Comparison of ENCODE assay signal across 8 cellular contexts in genomic region chr6:26537846-26538571, GRCh38. TPM values are rescaled to one million over a fixed set of nuclear protein-coding genes. Genes with fewer than 3 reads are reported as not detected.
DNase-seq lines count a peak whose midpoint lies in the region; ATAC-seq, FAIRE-seq and TF ChIP-seq lines count a peak whose summit lies in the region.

TSS of gene HMGN4 (plus strand) at chr6:26538366. CDS start at chr6:26545207, 6,841 bp downstream.

- TF ChIP-seq CTCF in Calu3 (IDR thresholded peaks at IDR 0.05; ENCODE audit: unreplicated experiment) = no peak
- TF ChIP-seq CTCF in OCI-LY3 (IDR thresholded peaks at IDR 0.05; ENCODE audit: low read depth, low read length) = no peak
- TF ChIP-seq CTCF in endothelial cell of umbilical vein (IDR thresholded peaks at IDR 0.05; ENCODE audit: extremely low read depth in 1 of 2, insufficient read depth in 1 of 2, low read depth in 1 of 2, low read length in 2 of 2) = no peak

- H3K4me3 ChIP-seq in HUES64 (ENCODE audit: low read length) (peak within 1 kb of the TSS; percentile 81), OCI-LY3 (ENCODE audit: low read length) (peak within 1 kb of the TSS; percentile 83), endothelial cell of umbilical vein (replicated peaks in 1 of 3; ENCODE audit: insufficient read depth in 1 of 3, low read depth in 1 of 3, low read length in 3 of 3) (peak within 1 kb of the TSS; percentile 87 to 99 (median 98)), mononuclear cell (ENCODE audit: low read length) (peak within 1 kb of the TSS; percentile 93)

- POLR2A ChIA-PET in endothelial cell of umbilical vein (lab: Charles Lee) = interaction anchor here (0.7 kb wide), 1 partner anchor 469 kb away, joined by 3 read pairs; no protein-coding TSS in a partner anchor

- no peaks in the 10 kb centered on the region for H3K9me1 ChIP-seq in endothelial cell of umbilical vein (replicated peaks; ENCODE audit: control insufficient read depth, extremely low read depth, insufficient read depth, low read length)

- H3K9ac ChIP-seq in HUES64 (ENCODE audit: low read depth, low read length) (peak within 1 kb of the TSS; percentile 79), OCI-LY3 (ENCODE audit: low read length) (peak within 1 kb of the TSS; percentile 82), endothelial cell of umbilical vein (replicated peaks; ENCODE audit: extremely low read depth, insufficient read depth, low read length) (peak within 1 kb of the TSS; percentile 96)

- H3K27ac Mint-ChIP-seq in Calu3 (ENCODE audit: unreplicated experiment) = peak within 1 kb of the TSS; percentile 95

- H3K4me2 ChIP-seq in OCI-LY3 (ENCODE audit: low read length) (peak within 1 kb of the TSS; percentile 71), endothelial cell of umbilical vein (ENCODE audit: insufficient read depth, low read length) (peak within 1 kb of the TSS; percentile 61)

- peaks cover 55% of the 10 kb centered on the region for H3K36me3 Mint-ChIP-seq in Calu3 (ENCODE audit: insufficient read depth, unreplicated experiment)

- peaks cover 9% of the 10 kb centered on the region for H3K36me3 ChIP-seq in HUES64 (ENCODE audit: insufficient read depth, low read length)
- peaks cover 8% of the 10 kb centered on the region for H3K36me3 ChIP-seq in OCI-LY3 (replicated peaks; ENCODE audit: low read depth, low read length)
- no peaks in the 10 kb centered on the region for H3K36me3 ChIP-seq in endothelial cell of umbilical vein (ENCODE audit: control insufficient read depth in 2 of 2, extremely low read depth in 1 of 2, insufficient read depth in 2 of 2, low read length in 2 of 2)

- CTCF ChIA-PET in Calu3 (lab: Charles Lee) = interaction anchor here (0.6 to 2.6 kb wide), 11 partner anchors 16 to 351 kb away, joined by 3 to 8 read pairs (median 3); no protein-coding TSS in a partner anchor
- CTCF ChIA-PET in endothelial cell of umbilical vein (lab: Charles Lee) = interaction anchor here (0.9 to 3.7 kb wide), 9 partner anchors 14 to 257 kb away, joined by 3 to 42 read pairs (median 9); no protein-coding TSS in a partner anchor

- dilution Hi-C loops in endothelial cell of umbilical vein (cut with MboI; ENCODE audit: extremely low pct_ligation_motif_present, low sequenced_read_pairs) = loop anchor here (25.0 kb wide), 1 partner anchor 201 kb away; no protein-coding TSS in a partner anchor

- FAIRE-seq in endothelial cell of umbilical vein (lab: Jason Lieb, UNC) = peak; percentile 59

- under 1% methylated on average over 49 of the region's 49 CpGs for WGBS in HUES64

- peak within 1 kb of the TSS; percentile 94 for H3K4me3 Mint-ChIP-seq in Calu3 (ENCODE audit: low read depth, unreplicated experiment)

- peak within 1 kb of the TSS; percentile 58; the same call in 1 of the 2 replicates for H2AFZ ChIP-seq in OCI-LY3 (ENCODE audit: low read depth, low read length)
- peak within 1 kb of the TSS; percentile 100 for H2AFZ ChIP-seq in endothelial cell of umbilical vein (ENCODE audit: low read depth, low read length)

- DNase-seq in Calu3 (peak; percentile 85), endothelial cell of umbilical vein (ENCODE audit: low read depth, low spot score) (peak; percentile 93)
- DNase-seq in activated CD8-positive, alpha-beta memory T cell treated with anti-CD3 and anti-CD28 coated beads, Interleukin-2, amount 50 U/mL, for 4 hours = peak; percentile 69
- peak; percentile 69 for DNase-seq in stimulated activated CD8-positive, alpha-beta memory T cell treated with anti-CD3 and anti-CD28 coated beads, Interleukin-4, amount 100 ng/mL, for 24 hours (ENCODE audit: low read depth)

- peaks cover 20% of the 10 kb centered on the region for H3K79me2 ChIP-seq in OCI-LY3 (ENCODE audit: low read length)
- H3K79me2 ChIP-seq in endothelial cell of umbilical vein (ENCODE audit: control insufficient read depth, insufficient read depth, low read length) = peaks cover 21% of the 10 kb centered on the region

- intact Hi-C loops in Calu3 (cut with micrococcal nuclease; ENCODE audit: unreplicated experiment) = loop anchor here (1.0 kb wide), 1 partner anchor 15 kb away; no protein-coding TSS in a partner anchor
- intact Hi-C loops in endothelial cell of umbilical vein (cut with micrococcal nuclease) = loop anchor here (1.0 kb wide), 6 partner anchors 15 to 227 kb away; no protein-coding TSS in a partner anchor

- H3K27me3 ChIP-seq in HUES64 (ENCODE audit: insufficient read depth, low read length) (no peaks in the 10 kb centered on the region), OCI-LY3 (ENCODE audit: low read depth, low read length) (no peaks in the 10 kb centered on the region), endothelial cell of umbilical vein (ENCODE audit: control insufficient read depth in 2 of 2, insufficient read depth in 2 of 2, low read length in 2 of 2) (no peaks in the 10 kb centered on the region), mononuclear cell (ENCODE audit: insufficient read depth, low read length) (no peaks in the 10 kb centered on the region)

- no peaks in the 10 kb centered on the region for H3K9me3 Mint-ChIP-seq in Calu3 (ENCODE audit: low read depth, unreplicated experiment)

- no peaks in the 10 kb centered on the region for H3K27me3 Mint-ChIP-seq in Calu3 (ENCODE audit: unreplicated experiment)

- peaks cover 34% of the 10 kb centered on the region for H3K4me1 Mint-ChIP-seq in Calu3 (ENCODE audit: low read depth, unreplicated experiment)

- BruUV-seq in Calu3 (replicated peaks; lab: Mats Ljungman, UMichigan) = no TSS peak
- no TSS peak for BruUV-seq in endothelial cell of umbilical vein (replicated peaks; lab: Mats Ljungman, UMichigan)

- no peak for TF ChIP-seq POLR2A in endothelial cell of umbilical vein (IDR thresholded peaks at IDR 0.05; ENCODE audit: low read depth, low read length)

- H3K4me1 ChIP-seq in HUES64 (ENCODE audit: insufficient read depth, low read length) (peaks cover 19% of the 10 kb centered on the region), OCI-LY3 (ENCODE audit: low read length) (peaks cover 21% of the 10 kb centered on the region), endothelial cell of umbilical vein (ENCODE audit: control insufficient read depth, extremely low read depth, insufficient read depth, low read length) (peaks cover 21% of the 10 kb centered on the region), mononuclear cell (ENCODE audit: insufficient read depth, low read length) (peaks cover 44% of the 10 kb centered on the region)

- H4K20me1 ChIP-seq in OCI-LY3 (ENCODE audit: insufficient read depth, low read length) (no peaks in the 10 kb centered on the region), endothelial cell of umbilical vein (replicated peaks; ENCODE audit: control insufficient read depth, extremely low read depth, insufficient read depth, low read length) (no peaks in the 10 kb centered on the region)

- no peaks in the 10 kb centered on the region for H3K9me3 ChIP-seq in HUES64 (ENCODE audit: insufficient read depth, low read depth, low read length)
- H3K9me3 ChIP-seq in OCI-LY3 (ENCODE audit: insufficient read depth, low read length) = no peaks in the 10 kb centered on the region
- no peaks in the 10 kb centered on the region for H3K9me3 ChIP-seq in endothelial cell of umbilical vein (replicated peaks; ENCODE audit: control insufficient read depth, insufficient read depth, low read length)
- H3K9me3 ChIP-seq in mononuclear cell (ENCODE audit: low read depth, low read length) = no peaks in the 10 kb centered on the region

- H3K27ac ChIP-seq in HUES64 (ENCODE audit: low read depth, low read length) (peak within 1 kb of the TSS; percentile 80), OCI-LY3 (ENCODE audit: low read length) (peak within 1 kb of the TSS; percentile 97), endothelial cell of umbilical vein (ENCODE audit: insufficient read depth, low read depth, low read length) (peak within 1 kb of the TSS; percentile 85)

- ATAC-seq in GM21515 (IDR thresholded peaks at IDR 0.05; ENCODE audit: unreplicated experiment) = peak; percentile 47

TF ChIP-seq in endothelial cell of umbilical vein, 7 proteins besides CTCF, POLR2A, EP300 and RAD21:
- TF ChIP-seq POLR2AphosphoS5 (IDR thresholded peaks at IDR 0.05; ENCODE audit: insufficient read depth, low read depth, low read length) (peak; percentile 5), MAX (IDR thresholded peaks at IDR 0.05; ENCODE audit: insufficient read depth, insufficient read length) (no peak)

RNA-seq across cellular contexts. Expression of gene HMGN4, which starts in this region (rescaled TPM):
- 49.7 and 60.0 TPM in 2 replicates for total RNA-seq in Calu3 (2022)
- 38.3 TPM for polyA plus RNA-seq in HUES64 (2013, experiment 1 of 2)
- 55.0 TPM for polyA plus RNA-seq in HUES64 (2013, experiment 2 of 2)
- 33.7 and 36.9 TPM in 2 replicates for total RNA-seq in endothelial cell of umbilical vein
- polyA plus RNA-seq in endothelial cell of umbilical vein = 12.3 and 13.1 TPM in 2 replicates
- polyA plus RNA-seq in endothelial cell of umbilical vein (2011; cell fraction: cytosol; rRNA removed) = 25.9 and 32.8 TPM in 2 replicates
- polyA plus RNA-seq in endothelial cell of umbilical vein (2011; cell fraction: nucleus; rRNA removed) = 14.0 and 17.9 TPM in 2 replicates
- polyA plus RNA-seq in endothelial cell of umbilical vein (2012) = 28.5 and 43.6 TPM in 2 replicates
- polyA minus RNA-seq in endothelial cell of umbilical vein = 17.4 and 18.0 TPM in 2 replicates
- polyA minus RNA-seq in endothelial cell of umbilical vein (2011; cell fraction: cytosol; rRNA and poly(A)+ RNA removed) = 15.0 TPM
- polyA minus RNA-seq in endothelial cell of umbilical vein (2011; cell fraction: nucleus; rRNA and poly(A)+ RNA removed) = 3.8 and 7.7 TPM in 2 replicates
- 40.4 TPM for total RNA-seq in mononuclear cell

Comparison
In these comparisons a context has a peak if more than half of its experiments do, and no peak if none do; other contexts are left out.
1. Peak in every context shown above with its lines: DNase-seq, ATAC-seq, H3K4me3 ChIP-seq and H3K27ac ChIP-seq.